ENCODE assay signal across 10 cellular contexts in genomic region chr4:68451246-68452211, GRCh38. TPM values are rescaled to one million over a fixed set of nuclear protein-coding genes. Genes with fewer than 3 reads are reported as not detected.
DNase-seq lines count a peak whose midpoint lies in the region; ATAC-seq and TF ChIP-seq lines count a peak whose summit lies in the region.
"Had no signal": no experiment of that assay in that cellular context is flagged by ENCODE, and none has a peak within 500 bp of the region (broad histone marks: within the 10 kb centered on the region; RNA-seq: fewer than 3 reads in every experiment).

No MANE protein-coding gene starts in this region.

- no peaks in the 10 kb centered on the region for H3K9me3 ChIP-seq in smooth muscle cell (replicated peaks; ENCODE audit: low read depth)

- H3K27ac ChIP-seq in smooth muscle cell (ENCODE audit: low read depth), result peak overlapping the region; percentile 63

- H3K4me1 ChIP-seq in smooth muscle cell (ENCODE audit: low read depth), result peaks cover 3% of the 10 kb centered on the region

- H3K27me3 Mint-ChIP-seq in activated CD4-positive, alpha-beta T cell treated with anti-CD3 and anti-CD28 coated beads for 36 hours, result peaks cover 2% of the 10 kb centered on the region
- H3K27me3 Mint-ChIP-seq in activated CD8-positive, alpha-beta T cell treated with anti-CD3 and anti-CD28 coated beads for 36 hours, result no peaks in the 10 kb centered on the region

- H3K4me3 ChIP-seq in smooth muscle cell, result no peak overlapping the region

- no peak for TF ChIP-seq CTCF in activated CD8-positive, alpha-beta T cell treated with anti-CD3 and anti-CD28 coated beads for 36 hours (IDR thresholded peaks at IDR 0.05)
- TF ChIP-seq CTCF in smooth muscle cell (IDR thresholded peaks at IDR 0.05; ENCODE audit: borderline replicate concordance, insufficient read depth, poor library complexity, severe bottlenecking), result no peak

- no peaks in the 10 kb centered on the region for H3K36me3 Mint-ChIP-seq in activated CD4-positive, alpha-beta T cell treated with anti-CD3 and anti-CD28 coated beads for 36 hours (ENCODE audit: low read depth)
- no peaks in the 10 kb centered on the region for H3K36me3 Mint-ChIP-seq in activated CD8-positive, alpha-beta T cell treated with anti-CD3 and anti-CD28 coated beads for 36 hours (ENCODE audit: low read depth)

- H3K4me2 ChIP-seq in smooth muscle cell, result peak overlapping the region; percentile 61

- H3F3A ChIP-seq in smooth muscle cell (ENCODE audit: low read depth), result no peaks in the 10 kb centered on the region

- H4K20me1 ChIP-seq in smooth muscle cell (ENCODE audit: low read depth), result no peaks in the 10 kb centered on the region

- H3K27ac Mint-ChIP-seq in activated CD4-positive, alpha-beta T cell treated with anti-CD3 and anti-CD28 coated beads for 36 hours, result no peak overlapping the region
- peak overlapping the region; percentile 69 for H3K27ac Mint-ChIP-seq in activated CD8-positive, alpha-beta T cell treated with anti-CD3 and anti-CD28 coated beads for 36 hours

- H3K4me3 Mint-ChIP-seq in activated CD4-positive, alpha-beta T cell treated with anti-CD3 and anti-CD28 coated beads for 36 hours, result no peak overlapping the region
- no peak overlapping the region for H3K4me3 Mint-ChIP-seq in activated CD8-positive, alpha-beta T cell treated with anti-CD3 and anti-CD28 coated beads for 36 hours

- intact Hi-C loops in activated CD4-positive, alpha-beta T cell treated with anti-CD3 and anti-CD28 coated beads for 36 hours (cut with DNase I, micrococcal nuclease), result no loop called here
- intact Hi-C loops in activated CD8-positive, alpha-beta T cell treated with anti-CD3 and anti-CD28 coated beads for 36 hours (cut with micrococcal nuclease), result no loop called here

- peak; percentile 10 for DNase-seq in activated CD4-positive, alpha-beta T cell treated with anti-CD3 and anti-CD28 coated beads for 36 hours
- no peak for DNase-seq in activated CD4-positive, alpha-beta T cell treated with anti-CD3 and anti-CD28 coated beads, Interleukin-2, amount 50 U/mL, for 1 hour
- peak; percentile 44 for DNase-seq in activated CD8-positive, alpha-beta T cell treated with anti-CD3 and anti-CD28 coated beads for 36 hours
- DNase-seq in smooth muscle cell (lab: John Stamatoyannopoulos, UW; ENCODE audit: unreplicated experiment) (no peak), SIG-M5 (lab: John Stamatoyannopoulos, UW) (no peak), NOMO-1 (lab: John Stamatoyannopoulos, UW; ENCODE audit: unreplicated experiment in 2 of 2) (no peak)
- no peak for DNase-seq in activated CD8-positive, alpha-beta memory T cell treated with anti-CD3 and anti-CD28 coated beads for 24 hours
- DNase-seq: left ventricle myocardium superior had no signal

- H3K79me2 ChIP-seq in smooth muscle cell (ENCODE audit: low read depth), result no peaks in the 10 kb centered on the region

- no peak overlapping the region for H3K9ac ChIP-seq in smooth muscle cell (ENCODE audit: low read depth)

- H2AFZ ChIP-seq in smooth muscle cell (ENCODE audit: low read depth), result peak overlapping the region; percentile 49

- H3K9me3 Mint-ChIP-seq in activated CD4-positive, alpha-beta T cell treated with anti-CD3 and anti-CD28 coated beads for 36 hours (ENCODE audit: low read depth), result no peaks in the 10 kb centered on the region
- no peaks in the 10 kb centered on the region for H3K9me3 Mint-ChIP-seq in activated CD8-positive, alpha-beta T cell treated with anti-CD3 and anti-CD28 coated beads for 36 hours

- H3K27me3 ChIP-seq in smooth muscle cell (ENCODE audit: low read depth), result no peaks in the 10 kb centered on the region

- H3K36me3 ChIP-seq in smooth muscle cell (ENCODE audit: low read depth), result no peaks in the 10 kb centered on the region

- POLR2A ChIA-PET in activated CD4-positive, alpha-beta T cell treated with anti-CD3 and anti-CD28 coated beads for 36 hours (lab: Charles Lee), result no interaction called here
- POLR2A ChIA-PET in activated CD8-positive, alpha-beta T cell treated with anti-CD3 and anti-CD28 coated beads for 36 hours (lab: Charles Lee), result no interaction called here

- peak; percentile 91 for ATAC-seq in activated CD4-positive, alpha-beta T cell treated with anti-CD3 and anti-CD28 coated beads for 36 hours
- peak; percentile 56 for ATAC-seq in HG03045 (IDR thresholded peaks at IDR 0.05; ENCODE audit: unreplicated experiment)
- ATAC-seq in activated CD8-positive, alpha-beta T cell treated with anti-CD3 and anti-CD28 coated beads for 36 hours, result peak; percentile 83
- ATAC-seq: left ventricle myocardium superior had no signal

- CTCF ChIA-PET in activated CD4-positive, alpha-beta T cell treated with anti-CD3 and anti-CD28 coated beads for 36 hours (lab: Charles Lee), result no interaction called here
- CTCF ChIA-PET in activated CD8-positive, alpha-beta T cell treated with anti-CD3 and anti-CD28 coated beads for 36 hours (lab: Charles Lee), result interaction anchor here (1.0 to 2.1 kb wide), 2 partner anchors 10 to 76 kb away, joined by 3 to 6 read pairs; no protein-coding TSS in a partner anchor

- H3K4me1 Mint-ChIP-seq in activated CD4-positive, alpha-beta T cell treated with anti-CD3 and anti-CD28 coated beads for 36 hours, result peaks cover 19% of the 10 kb centered on the region
- peaks cover 40% of the 10 kb centered on the region for H3K4me1 Mint-ChIP-seq in activated CD8-positive, alpha-beta T cell treated with anti-CD3 and anti-CD28 coated beads for 36 hours (ENCODE audit: low read depth)

RNA-seq across cellular contexts. Expression of gene TMPRSS11E, which starts 4.3 kb away (rescaled TPM):
- total RNA-seq in activated CD4-positive, alpha-beta T cell treated with anti-CD3 and anti-CD28 coated beads for 36 hours, result under 1 TPM in 1 of 2 experiments, not detected in 1; 0.07 TPM
- total RNA-seq in activated CD8-positive, alpha-beta T cell treated with anti-CD3 and anti-CD28 coated beads for 36 hours, result under 1 TPM in 1 of 2 experiments, not detected in 1; 0.11 TPM
- 14.7 and 18.2 TPM in 2 replicates for total RNA-seq in smooth muscle cell
- 1.0 and 4.5 TPM in 2 replicates for polyA plus RNA-seq in smooth muscle cell
- total RNA-seq: A673, left ventricle myocardium superior had no signal

Comparison
In these comparisons a context has a peak if more than half of its experiments do, and no peak if none do; other contexts are left out.
1. DNase-seq: peak in activated CD4-positive, alpha-beta T cell treated with anti-CD3 and anti-CD28 coated beads for 36 hours (single experiment) and activated CD8-positive, alpha-beta T cell treated with anti-CD3 and anti-CD28 coated beads for 36 hours (single experiment); none in activated CD4-positive, alpha-beta T cell treated with anti-CD3 and anti-CD28 coated beads, Interleukin-2, amount 50 U/mL, for 1 hour (single experiment), smooth muscle cell (single experiment), SIG-M5 (single experiment), activated CD8-positive, alpha-beta memory T cell treated with anti-CD3 and anti-CD28 coated beads for 24 hours (single experiment) and NOMO-1 (0 of 2).
2. RNA of gene TMPRSS11E, which starts 4.3 kb away (total RNA-seq): 14.7 to 18.2 TPM in smooth muscle cell; 0.11 TPM in activated CD8-positive, alpha-beta T cell treated with anti-CD3 and anti-CD28 coated beads for 36 hours and 0.07 TPM in activated CD4-positive, alpha-beta T cell treated with anti-CD3 and anti-CD28 coated beads for 36 hours; every median in the first group is over 10 times any median in the second.
3. Peak in every context shown above with its lines, with median percentiles within 50 percentile points of each other: ATAC-seq.